14 cellular contexts compared by ENCODE assay signal in genomic region chr1:78645728-78646127, GRCh38. TPM values are rescaled to one million over a fixed set of nuclear protein-coding genes. Genes with fewer than 3 reads are reported as not detected.
DNase-seq lines count a peak whose midpoint lies in the region; ATAC-seq and TF ChIP-seq lines count a peak whose summit lies in the region.
"Had no signal": no experiment of that assay in that cellular context is flagged by ENCODE, and none has a peak within 500 bp of the region (broad histone marks: within the 10 kb centered on the region; RNA-seq: fewer than 3 reads in every experiment).

No MANE protein-coding gene starts in this region.

- peak overlapping the region; percentile 52 for H3K4me2 ChIP-seq in BLaER1

- H3K27me3 Mint-ChIP-seq in T-helper 2 cell treated with Interferon-gamma antibody and Interleukin-4, amounts not matched to agents 5 μg/mL and 100 μg/mL, for 36 hours (ENCODE audit: low read depth) = no peaks in the 10 kb centered on the region

- ATAC-seq in heart right ventricle (peak; percentile 35 to 77 (median 57)), GM19351 (IDR thresholded peaks at IDR 0.05; ENCODE audit: unreplicated experiment) (no peak)

- in situ Hi-C loops in ACHN (cut with HindIII; ENCODE audit: low pct_ligation_motif_present, low pct_unique_long_range_greater_than_20kb, low sequenced_read_pairs) = no loop called here

- H3K4me3 ChIP-seq in BLaER1 (no peak overlapping the region), HL-60 (replicated peaks; ENCODE audit: insufficient read depth, low read length) (no peak overlapping the region), heart right ventricle (no peak overlapping the region)
- H3K4me3 ChIP-seq: GM23248 had no signal

- no peak overlapping the region for H3K9ac ChIP-seq in BLaER1
- H3K9ac ChIP-seq: GM23248 had no signal

- H3K4me1 ChIP-seq in BLaER1 = peaks cover 18% of the 10 kb centered on the region
- H3K4me1 ChIP-seq in heart right ventricle = peaks cover 0 to 30% (median 12%) of the 10 kb centered on the region in 9 donors

- intact Hi-C loops in heart right ventricle (cut with DNase I) = no loop called here

- DNase-seq in HL-60 (ENCODE audit: low read depth in 1 of 2, low spot score in 1 of 2) (peak; percentile 40 to 43), heart right ventricle (peak in 1 of 2 donors; percentile 18), DMS 273 (lab: John Stamatoyannopoulos, UW; ENCODE audit: unreplicated experiment) (no peak), GM19238 (ENCODE audit: insufficient read length, low spot score) (no peak), ACHN (no peak)
- DNase-seq in T-helper 2 cell treated with Interferon-gamma antibody and Interleukin-4, amounts not matched to agents 5 μg/mL and 100 μg/mL, for 36 hours (ENCODE audit: low spot score) = no peak
- DNase-seq: activated T-cell treated with anti-CD3 and anti-CD28 coated beads for 4 hours, GM23248, NCI-H187 treated with DMSO at 0.1 percent for 48 hours, NCI-H69, SHP77 had no signal

- H3K27me3 ChIP-seq in BLaER1 = no peaks in the 10 kb centered on the region
- H3K27me3 ChIP-seq in HL-60 (ENCODE audit: insufficient read depth, poor library complexity, severe bottlenecking) = no peaks in the 10 kb centered on the region
- H3K27me3 ChIP-seq in heart right ventricle = no peaks in the 10 kb centered on the region

- H3K4me3 Mint-ChIP-seq in T-helper 2 cell treated with Interferon-gamma antibody and Interleukin-4, amounts not matched to agents 5 μg/mL and 100 μg/mL, for 36 hours = peak overlapping the region; percentile 67

- peaks cover 53% of the 10 kb centered on the region for H3K9me3 Mint-ChIP-seq in T-helper 2 cell treated with Interferon-gamma antibody and Interleukin-4, amounts not matched to agents 5 μg/mL and 100 μg/mL, for 36 hours

- WGBS in heart right ventricle, 2 donors = 47 to 60% methylated on average over 1 of the region's 1 CpG

- peak overlapping the region; percentile 41 for H3K27ac Mint-ChIP-seq in T-helper 2 cell treated with Interferon-gamma antibody and Interleukin-4, amounts not matched to agents 5 μg/mL and 100 μg/mL, for 36 hours

- H3K27ac ChIP-seq in BLaER1 (no peak overlapping the region), HL-60 (replicated peaks) (no peak overlapping the region), heart right ventricle (peak overlapping the region in 4 of 10 donors; percentile 22 to 54 (median 36))
- H3K27ac ChIP-seq: GM23248, VCaP had no signal

- peaks cover 42% of the 10 kb centered on the region for H3K4me1 Mint-ChIP-seq in T-helper 2 cell treated with Interferon-gamma antibody and Interleukin-4, amounts not matched to agents 5 μg/mL and 100 μg/mL, for 36 hours (ENCODE audit: low read depth)

- TF ChIP-seq CTCF in HL-60 (IDR thresholded peaks at IDR 0.05; ENCODE audit: insufficient read depth, low read length) = no peak
- no peak for TF ChIP-seq CTCF in heart right ventricle (IDR thresholded peaks at IDR 0.05)

- H3K36me3 ChIP-seq in BLaER1 (0 out of 2 replicates have a peak, but pooled peaks cover 4% of the 10 kb centered on the region), heart right ventricle (peaks cover 0 to 39% (median 7%) of the 10 kb centered on the region in 9 donors)

- no peaks in the 10 kb centered on the region for H4K20me1 ChIP-seq in BLaER1

- H3K9me3 ChIP-seq in BLaER1 (peaks cover 22% of the 10 kb centered on the region), heart right ventricle (peaks cover 0 to 28% (median 0%) of the 10 kb centered on the region in 11 donors)

- peaks cover 79% of the 10 kb centered on the region for H3K36me3 Mint-ChIP-seq in T-helper 2 cell treated with Interferon-gamma antibody and Interleukin-4, amounts not matched to agents 5 μg/mL and 100 μg/mL, for 36 hours (ENCODE audit: low read depth)

RNA-seq across cellular contexts. Expression of gene IFI44, which starts 3.9 kb away (rescaled TPM):
- 10 to 100 TPM in 6 of 10 donors, 1 to 10 TPM in 4; 6.4 to 23.7 (median 11.6) TPM for total RNA-seq in heart right ventricle
- polyA plus RNA-seq in heart right ventricle = 10 to 100 TPM; 11.2 to 71.5 TPM

RNA-seq across cellular contexts. Expression of gene IFI44L, which starts 25.5 kb away (rescaled TPM):
- 10 to 100 TPM in 6 of 10 donors, 1 to 10 TPM in 4; 8.1 to 47.7 (median 13.6) TPM for total RNA-seq in heart right ventricle
- polyA plus RNA-seq in heart right ventricle = 1 to 10 TPM; 3.0 to 7.6 TPM
- total RNA-seq: GM23248 had no signal

Comparison
In these comparisons a context has a peak if more than half of its experiments do, and no peak if none do; other contexts are left out.
1. DNase-seq: peak in HL-60 (2 of 2); none in T-helper 2 cell treated with Interferon-gamma antibody and Interleukin-4, amounts not matched to agents 5 μg/mL and 100 μg/mL, for 36 hours (single experiment), DMS 273 (single experiment), GM19238 (single experiment) and ACHN (single experiment).